Comparison of ENCODE assay signal across 1 cellular context in the genomic region with DNA sequence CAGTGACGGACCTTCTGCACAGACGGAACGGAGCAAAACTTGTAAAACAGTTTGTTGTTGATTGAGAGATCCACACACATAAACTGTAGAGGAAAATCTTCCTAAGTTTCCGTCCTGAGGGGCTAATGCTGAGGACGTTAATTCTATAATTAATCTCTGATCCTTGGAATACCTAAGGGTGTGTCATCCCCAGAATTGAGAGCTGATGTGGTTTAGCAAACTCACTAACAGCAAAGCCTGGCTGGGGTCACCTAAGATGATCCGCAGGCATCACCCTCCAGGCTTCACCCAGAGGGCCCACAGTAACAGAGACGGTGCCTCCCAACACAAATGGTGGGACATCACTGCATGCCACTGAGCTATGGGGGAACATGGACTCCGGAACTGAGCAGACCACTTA.
TF ChIP-seq lines count a peak whose summit lies in the region.

No MANE protein-coding gene starts in this region.

TF ChIP-seq in GM23338, 12 proteins besides CTCF, POLR2A, EP300 and RAD21:
- TF ChIP-seq POLR2AphosphoS5 (IDR thresholded peaks at IDR 0.05; ENCODE audit: low read depth) (no peak), NANOG (IDR thresholded peaks at IDR 0.05; ENCODE audit: borderline replicate concordance) (no peak)
- TF ChIP-seq, protein P1, sequence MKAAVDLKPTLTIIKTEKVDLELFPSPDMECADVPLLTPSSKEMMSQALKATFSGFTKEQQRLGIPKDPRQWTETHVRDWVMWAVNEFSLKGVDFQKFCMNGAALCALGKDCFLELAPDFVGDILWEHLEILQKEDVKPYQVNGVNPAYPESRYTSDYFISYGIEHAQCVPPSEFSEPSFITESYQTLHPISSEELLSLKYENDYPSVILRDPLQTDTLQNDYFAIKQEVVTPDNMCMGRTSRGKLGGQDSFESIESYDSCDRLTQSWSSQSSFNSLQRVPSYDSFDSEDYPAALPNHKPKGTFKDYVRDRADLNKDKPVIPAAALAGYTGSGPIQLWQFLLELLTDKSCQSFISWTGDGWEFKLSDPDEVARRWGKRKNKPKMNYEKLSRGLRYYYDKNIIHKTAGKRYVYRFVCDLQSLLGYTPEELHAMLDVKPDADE (IDR thresholded peaks at IDR 0.05): no peak
- TF ChIP-seq, protein P2, sequence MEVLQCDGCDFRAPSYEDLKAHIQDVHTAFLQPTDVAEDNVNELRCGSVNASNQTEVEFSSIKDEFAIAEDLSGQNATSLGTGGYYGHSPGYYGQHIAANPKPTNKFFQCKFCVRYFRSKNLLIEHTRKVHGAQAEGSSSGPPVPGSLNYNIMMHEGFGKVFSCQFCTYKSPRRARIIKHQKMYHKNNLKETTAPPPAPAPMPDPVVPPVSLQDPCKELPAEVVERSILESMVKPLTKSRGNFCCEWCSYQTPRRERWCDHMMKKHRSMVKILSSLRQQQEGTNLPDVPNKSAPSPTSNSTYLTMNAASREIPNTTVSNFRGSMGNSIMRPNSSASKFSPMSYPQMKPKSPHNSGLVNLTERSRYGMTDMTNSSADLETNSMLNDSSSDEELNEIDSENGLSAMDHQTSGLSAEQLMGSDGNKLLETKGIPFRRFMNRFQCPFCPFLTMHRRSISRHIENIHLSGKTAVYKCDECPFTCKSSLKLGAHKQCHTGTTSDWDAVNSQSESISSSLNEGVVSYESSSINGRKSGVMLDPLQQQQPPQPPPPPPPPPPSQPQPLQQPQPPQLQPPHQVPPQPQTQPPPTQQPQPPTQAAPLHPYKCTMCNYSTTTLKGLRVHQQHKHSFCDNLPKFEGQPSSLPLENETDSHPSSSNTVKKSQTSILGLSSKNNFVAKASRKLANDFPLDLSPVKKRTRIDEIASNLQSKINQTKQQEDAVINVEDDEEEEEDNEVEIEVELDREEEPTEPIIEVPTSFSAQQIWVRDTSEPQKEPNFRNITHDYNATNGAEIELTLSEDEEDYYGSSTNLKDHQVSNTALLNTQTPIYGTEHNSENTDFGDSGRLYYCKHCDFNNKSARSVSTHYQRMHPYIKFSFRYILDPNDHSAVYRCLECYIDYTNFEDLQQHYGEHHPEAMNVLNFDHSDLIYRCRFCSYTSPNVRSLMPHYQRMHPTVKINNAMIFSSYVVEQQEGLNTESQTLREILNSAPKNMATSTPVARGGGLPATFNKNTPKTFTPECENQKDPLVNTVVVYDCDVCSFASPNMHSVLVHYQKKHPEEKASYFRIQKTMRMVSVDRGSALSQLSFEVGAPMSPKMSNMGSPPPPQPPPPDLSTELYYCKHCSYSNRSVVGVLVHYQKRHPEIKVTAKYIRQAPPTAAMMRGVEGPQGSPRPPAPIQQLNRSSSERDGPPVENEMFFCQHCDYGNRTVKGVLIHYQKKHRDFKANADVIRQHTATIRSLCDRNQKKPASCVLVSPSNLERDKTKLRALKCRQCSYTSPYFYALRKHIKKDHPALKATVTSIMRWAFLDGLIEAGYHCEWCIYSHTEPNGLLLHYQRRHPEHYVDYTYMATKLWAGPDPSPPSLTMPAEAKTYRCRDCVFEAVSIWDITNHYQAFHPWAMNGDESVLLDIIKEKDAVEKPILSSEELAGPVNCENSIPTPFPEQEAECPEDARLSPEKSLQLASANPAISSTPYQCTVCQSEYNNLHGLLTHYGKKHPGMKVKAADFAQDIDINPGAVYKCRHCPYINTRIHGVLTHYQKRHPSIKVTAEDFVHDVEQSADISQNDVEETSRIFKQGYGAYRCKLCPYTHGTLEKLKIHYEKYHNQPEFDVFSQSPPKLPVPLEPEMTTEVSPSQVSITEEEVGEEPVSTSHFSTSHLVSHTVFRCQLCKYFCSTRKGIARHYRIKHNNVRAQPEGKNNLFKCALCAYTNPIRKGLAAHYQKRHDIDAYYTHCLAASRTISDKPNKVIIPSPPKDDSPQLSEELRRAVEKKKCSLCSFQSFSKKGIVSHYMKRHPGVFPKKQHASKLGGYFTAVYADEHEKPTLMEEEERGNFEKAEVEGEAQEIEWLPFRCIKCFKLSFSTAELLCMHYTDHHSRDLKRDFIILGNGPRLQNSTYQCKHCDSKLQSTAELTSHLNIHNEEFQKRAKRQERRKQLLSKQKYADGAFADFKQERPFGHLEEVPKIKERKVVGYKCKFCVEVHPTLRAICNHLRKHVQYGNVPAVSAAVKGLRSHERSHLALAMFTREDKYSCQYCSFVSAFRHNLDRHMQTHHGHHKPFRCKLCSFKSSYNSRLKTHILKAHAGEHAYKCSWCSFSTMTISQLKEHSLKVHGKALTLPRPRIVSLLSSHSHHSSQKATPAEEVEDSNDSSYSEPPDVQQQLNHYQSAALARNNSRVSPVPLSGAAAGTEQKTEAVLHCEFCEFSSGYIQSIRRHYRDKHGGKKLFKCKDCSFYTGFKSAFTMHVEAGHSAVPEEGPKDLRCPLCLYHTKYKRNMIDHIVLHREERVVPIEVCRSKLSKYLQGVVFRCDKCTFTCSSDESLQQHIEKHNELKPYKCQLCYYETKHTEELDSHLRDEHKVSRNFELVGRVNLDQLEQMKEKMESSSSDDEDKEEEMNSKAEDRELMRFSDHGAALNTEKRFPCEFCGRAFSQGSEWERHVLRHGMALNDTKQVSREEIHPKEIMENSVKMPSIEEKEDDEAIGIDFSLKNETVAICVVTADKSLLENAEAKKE (CRISPR knock-in tag; IDR thresholded peaks at IDR 0.05): no peak
TF ChIP-seq in GM23338: peak in this region for 0.
